Comparison of ENCODE assay signal across 1 cellular context in genomic region chr11:82858133-82858532, GRCh38.
TF ChIP-seq lines count a peak whose summit lies in the region.

No MANE protein-coding gene starts in this region.

TF ChIP-seq in HepG2, 621 proteins besides CTCF, POLR2A, EP300 and RAD21:
- TF ChIP-seq, protein P1, sequence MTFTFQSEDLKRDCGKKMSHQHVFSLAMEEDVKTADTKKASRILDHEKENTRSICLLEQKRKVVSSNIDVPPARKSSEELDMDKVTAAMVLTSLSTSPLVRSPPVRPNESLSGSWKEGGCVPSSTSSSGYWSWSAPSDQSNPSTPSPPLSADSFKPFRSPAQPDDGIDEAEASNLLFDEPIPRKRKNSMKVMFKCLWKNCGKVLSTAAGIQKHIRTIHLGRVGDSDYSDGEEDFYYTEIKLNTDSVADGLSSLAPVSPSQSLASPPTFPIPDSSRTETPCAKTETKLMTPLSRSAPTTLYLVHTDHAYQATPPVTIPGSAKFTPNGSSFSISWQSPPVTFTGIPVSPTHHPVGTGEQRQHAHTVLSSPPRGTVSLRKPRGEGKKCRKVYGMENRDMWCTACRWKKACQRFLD (CRISPR knock-in tag; IDR thresholded peaks at IDR 0.05; ENCODE audit: borderline replicate concordance): no peak
- TF ChIP-seq ZNF629 (CRISPR knock-in tag; conservative IDR thresholded peaks at IDR 0.05): peak; percentile 82
